In the genomic region with DNA sequence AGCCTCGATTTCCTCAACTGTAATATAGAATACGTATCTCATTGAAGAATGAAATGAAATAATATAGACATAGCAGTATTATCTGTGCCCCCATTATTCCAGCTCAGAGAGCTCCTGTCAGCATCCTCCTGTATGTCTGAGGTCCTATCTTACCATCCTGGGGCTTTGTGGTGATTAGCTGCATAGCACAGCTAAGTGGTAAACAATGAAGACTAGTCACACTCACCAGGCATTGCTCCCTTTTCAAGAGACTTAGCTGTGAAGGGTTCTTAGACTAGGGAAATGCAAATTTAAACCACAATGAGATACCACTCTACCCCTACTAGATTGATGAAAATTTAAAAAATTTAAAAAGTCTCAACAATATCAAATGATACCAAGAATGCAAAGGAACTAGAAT, we compare ENCODE assay signal across 1 cellular context.
TF ChIP-seq lines count a peak whose summit lies in the region.

No MANE protein-coding gene starts in this region.

TF ChIP-seq in WTC11, 78 proteins besides CTCF, POLR2A, EP300 and RAD21 (continued from another document):
- TF ChIP-seq AR (CRISPR knock-in tag; IDR thresholded peaks at IDR 0.05) (no peak), ZNF317 (CRISPR knock-in tag; IDR thresholded peaks at IDR 0.05; ENCODE audit: borderline replicate concordance, low read depth) (no peak)
- TF ChIP-seq, protein P1, sequence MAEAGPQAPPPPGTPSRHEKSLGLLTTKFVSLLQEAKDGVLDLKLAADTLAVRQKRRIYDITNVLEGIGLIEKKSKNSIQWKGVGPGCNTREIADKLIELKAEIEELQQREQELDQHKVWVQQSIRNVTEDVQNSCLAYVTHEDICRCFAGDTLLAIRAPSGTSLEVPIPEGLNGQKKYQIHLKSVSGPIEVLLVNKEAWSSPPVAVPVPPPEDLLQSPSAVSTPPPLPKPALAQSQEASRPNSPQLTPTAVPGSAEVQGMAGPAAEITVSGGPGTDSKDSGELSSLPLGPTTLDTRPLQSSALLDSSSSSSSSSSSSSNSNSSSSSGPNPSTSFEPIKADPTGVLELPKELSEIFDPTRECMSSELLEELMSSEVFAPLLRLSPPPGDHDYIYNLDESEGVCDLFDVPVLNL (CRISPR knock-in tag; IDR thresholded peaks at IDR 0.05; ENCODE audit: borderline replicate concordance, low read depth) = no peak
